In genomic region chr3:64214697-64215018, GRCh38 we compare ENCODE assay signal across 10 cellular contexts. TPM values are rescaled to one million over a fixed set of nuclear protein-coding genes. Genes with fewer than 3 reads are reported as not detected.
A peak's percentile ranks its signal among the peaks of the same experiment; 100 is the strongest.
DNase-seq lines count a peak whose midpoint lies in the region; ATAC-seq and TF ChIP-seq lines count a peak whose summit lies in the region.
"Had no signal": no experiment of that assay in that cellular context is flagged by ENCODE, and none has a peak within 500 bp of the region (broad histone marks: within the 10 kb centered on the region; RNA-seq: fewer than 3 reads in every experiment).

No MANE protein-coding gene starts in this region.

- TF ChIP-seq CTCF in colonic mucosa (IDR thresholded peaks at IDR 0.05): no peak
- no peak for TF ChIP-seq CTCF in thyroid gland (IDR thresholded peaks at IDR 0.05)
- TF ChIP-seq CTCF in PC-3 (conservative IDR thresholded peaks at IDR 0.05; ENCODE audit: low read depth, low read length): no peak

- H3K4me2 ChIP-seq in mesenchymal stem cell (ENCODE audit: low read length, poor library complexity, severe bottlenecking): no peak overlapping the region
- H3K4me2 ChIP-seq in PC-3 (ENCODE audit: low read length): no peak overlapping the region

- intact Hi-C loops in colonic mucosa (cut with DNase I) (no loop called here), thyroid gland (cut with DNase I) (no loop called here), PC-3 (cut with micrococcal nuclease) (no loop called here)

- WGBS in mesenchymal stem cell: 76% methylated on average over 9 of the region's 9 CpGs
- WGBS in thyroid gland, 2 donors: 74 to 81% methylated on average over 9 of the region's 9 CpGs

- TF ChIP-seq POLR2A in thyroid gland (IDR thresholded peaks at IDR 0.05): no peak

- peaks cover 2% of the 10 kb centered on the region for H3K79me1 ChIP-seq in mesenchymal stem cell (replicated peaks; ENCODE audit: low read length, poor library complexity, severe bottlenecking)

- H3K9me2 ChIP-seq in PC-3 (replicated peaks; ENCODE audit: low read length): no peaks in the 10 kb centered on the region

- peak overlapping the region in 1 of 2 experiments; percentile 43 for H2BK12ac ChIP-seq in mesenchymal stem cell (ENCODE audit: low read length in 2 of 2)

- H3K4ac ChIP-seq in mesenchymal stem cell (ENCODE audit: low read depth in 1 of 2, low read length in 2 of 2): no peak overlapping the region

- no peak overlapping the region for H3K23ac ChIP-seq in mesenchymal stem cell (ENCODE audit: low read length in 2 of 2)

- no peak overlapping the region for H2AK5ac ChIP-seq in mesenchymal stem cell (ENCODE audit: low read length, severe bottlenecking)

- CTCF ChIA-PET in PC-3 (lab: Charles Lee): no interaction called here

- H3K14ac ChIP-seq in mesenchymal stem cell (ENCODE audit: low read length in 2 of 2): no peak overlapping the region

- H4K91ac ChIP-seq in mesenchymal stem cell (ENCODE audit: low read length): no peak overlapping the region

- H3K27ac ChIP-seq in colonic mucosa (peak overlapping the region; percentile 24), mesenchymal stem cell (ENCODE audit: low read length, poor library complexity, severe bottlenecking) (no peak overlapping the region), thyroid gland (peak overlapping the region; percentile 58 to 72 (median 69)), PC-3 (ENCODE audit: low read length) (no peak overlapping the region)

- no peak overlapping the region for H2BK120ac ChIP-seq in mesenchymal stem cell (ENCODE audit: low read depth, low read length)

- H2BK5ac ChIP-seq in mesenchymal stem cell (ENCODE audit: low read depth, low read length, poor library complexity, severe bottlenecking): no peak overlapping the region

- POLR2A ChIA-PET in PC-3 (lab: Charles Lee; ENCODE audit: unreplicated experiment): no interaction called here

- H4K20me1 ChIP-seq in PC-3 (ENCODE audit: low read length): no peaks in the 10 kb centered on the region

- H4K8ac ChIP-seq in mesenchymal stem cell (ENCODE audit: low read length): no peak overlapping the region

- H2BK15ac ChIP-seq in mesenchymal stem cell (ENCODE audit: low read depth, poor library complexity, severe bottlenecking): no peak overlapping the region

- no peak for ATAC-seq in HG03460 (IDR thresholded peaks at IDR 0.05; ENCODE audit: unreplicated experiment)
- no peak for ATAC-seq in PC-3

- no peaks in the 10 kb centered on the region for H3K36me3 ChIP-seq in colonic mucosa
- H3K36me3 ChIP-seq in mesenchymal stem cell (ENCODE audit: control insufficient read depth in 1 of 2, insufficient read depth in 2 of 2, low read depth in 1 of 2, low read length in 2 of 2): peaks cover 0 to 11% of the 10 kb centered on the region in 2 experiments
- H3K36me3 ChIP-seq in thyroid gland: no peaks in the 10 kb centered on the region
- no peaks in the 10 kb centered on the region for H3K36me3 ChIP-seq in PC-3 (ENCODE audit: low read depth, low read length)

- H3K4me3 ChIP-seq in colonic mucosa: no peak overlapping the region
- peak overlapping the region in 1 of 2 experiments; percentile 77 for H3K4me3 ChIP-seq in mesenchymal stem cell (ENCODE audit: insufficient read depth in 1 of 2, low read depth in 1 of 2, low read length in 2 of 2)
- no peak overlapping the region for H3K4me3 ChIP-seq in thyroid gland (replicated peaks in 1 of 3)
- no peak overlapping the region for H3K4me3 ChIP-seq in PC-3 (ENCODE audit: low read length)

- H2AFZ ChIP-seq in mesenchymal stem cell (ENCODE audit: low read depth, low read length) (no peak overlapping the region), PC-3 (ENCODE audit: low read length) (no peak overlapping the region)

- H3K9me3 ChIP-seq in colonic mucosa: no peaks in the 10 kb centered on the region
- no peaks in the 10 kb centered on the region for H3K9me3 ChIP-seq in mesenchymal stem cell (ENCODE audit: control insufficient read depth, low read length)
- no peaks in the 10 kb centered on the region for H3K9me3 ChIP-seq in thyroid gland
- H3K9me3 ChIP-seq in PC-3 (ENCODE audit: low read length): no peaks in the 10 kb centered on the region

- H3K27me3 ChIP-seq in colonic mucosa (no peaks in the 10 kb centered on the region), mesenchymal stem cell (ENCODE audit: control insufficient read depth in 1 of 2, insufficient read depth in 1 of 2, low read length in 2 of 2) (no peaks in the 10 kb centered on the region), thyroid gland (no peaks in the 10 kb centered on the region), PC-3 (ENCODE audit: low read length) (no peaks in the 10 kb centered on the region)

- H3K4me1 ChIP-seq in colonic mucosa (no peaks in the 10 kb centered on the region), mesenchymal stem cell (ENCODE audit: control insufficient read depth, insufficient read depth, low read depth, low read length) (peaks cover 19% of the 10 kb centered on the region), thyroid gland (peaks cover 49 to 64% of the 10 kb centered on the region in 2 donors), PC-3 (ENCODE audit: insufficient read depth, low read length) (peaks cover under 1% of the 10 kb centered on the region; the same call in 1 of the 2 replicates)

- no TSS peak for BruUV-seq in PC-3 (replicated peaks; lab: Mats Ljungman, UMichigan)

- no peaks in the 10 kb centered on the region for H3F3A ChIP-seq in PC-3 (ENCODE audit: low read length, unreplicated experiment)

- no peaks in the 10 kb centered on the region for H3K79me2 ChIP-seq in PC-3 (ENCODE audit: low read length)

- H3K9ac ChIP-seq in colonic mucosa (ENCODE audit: low read depth in 2 of 2, low read length in 2 of 2): no peak overlapping the region
- peak overlapping the region; percentile 94 for H3K9ac ChIP-seq in mesenchymal stem cell (ENCODE audit: low read length)
- H3K9ac ChIP-seq in PC-3 (ENCODE audit: low read length): no peak overlapping the region

- DNase-seq in HT1080 (ENCODE audit: low read depth) (peak; percentile 56), colonic mucosa (no peak), mesenchymal stem cell (peak; percentile 49), thyroid gland (no peak), NCI-H82 treated with DMSO at 0.1 percent for 48 hours (lab: John Stamatoyannopoulos, UW; ENCODE audit: unreplicated experiment) (no peak), PC-3 (no peak), SIG-M5 (lab: John Stamatoyannopoulos, UW) (no peak)
- DNase-seq: activated naive CD4-positive, alpha-beta T cell; NCI-H1436 had no signal

- H3K18ac ChIP-seq in mesenchymal stem cell (ENCODE audit: low read depth in 1 of 2, low read length in 2 of 2): peak overlapping the region; percentile 44 to 75

RNA-seq across cellular contexts. Expression of gene PRICKLE2, which starts 10.6 kb away (rescaled TPM):
- total RNA-seq in HT1080 (2014; rRNA removed; shearing (Covaris generic)): 7.6 and 9.5 TPM in 2 replicates
- 2.3 and 3.5 TPM in 2 replicates for polyA plus RNA-seq in HT1080 (2015; cell fraction: cytosol; rRNA removed)
- polyA plus RNA-seq in HT1080 (2015; cell fraction: nucleus; rRNA removed): 6.9 and 7.9 TPM in 2 replicates
- total RNA-seq in colonic mucosa (1 to 10 TPM; 4.4 to 7.6 TPM), thyroid gland (10 to 100 TPM; 28.8 to 48.1 (median 38.5) TPM), PC-3 (2014; rRNA removed) (0.46 and 1.8 TPM in 2 replicates)
- 17.0 TPM for polyA plus RNA-seq in mesenchymal stem cell (2013, experiment 1 of 2)
- polyA plus RNA-seq in mesenchymal stem cell (2013, experiment 2 of 2): 16.9 TPM

Comparison
In these comparisons a context has a peak if more than half of its experiments do, and no peak if none do; other contexts are left out.
1. DNase-seq: peak in HT1080 (single experiment) and mesenchymal stem cell (single experiment); none in colonic mucosa (single experiment), thyroid gland (0 of 2), NCI-H82 treated with DMSO at 0.1 percent for 48 hours (single experiment), PC-3 (single experiment) and SIG-M5 (single experiment).
2. H3K27ac ChIP-seq: peak in colonic mucosa (single experiment) and thyroid gland (3 of 3); none in mesenchymal stem cell (single experiment) and PC-3 (single experiment).